Comparison of ENCODE assay signal across 8 cellular contexts in the genomic region with DNA sequence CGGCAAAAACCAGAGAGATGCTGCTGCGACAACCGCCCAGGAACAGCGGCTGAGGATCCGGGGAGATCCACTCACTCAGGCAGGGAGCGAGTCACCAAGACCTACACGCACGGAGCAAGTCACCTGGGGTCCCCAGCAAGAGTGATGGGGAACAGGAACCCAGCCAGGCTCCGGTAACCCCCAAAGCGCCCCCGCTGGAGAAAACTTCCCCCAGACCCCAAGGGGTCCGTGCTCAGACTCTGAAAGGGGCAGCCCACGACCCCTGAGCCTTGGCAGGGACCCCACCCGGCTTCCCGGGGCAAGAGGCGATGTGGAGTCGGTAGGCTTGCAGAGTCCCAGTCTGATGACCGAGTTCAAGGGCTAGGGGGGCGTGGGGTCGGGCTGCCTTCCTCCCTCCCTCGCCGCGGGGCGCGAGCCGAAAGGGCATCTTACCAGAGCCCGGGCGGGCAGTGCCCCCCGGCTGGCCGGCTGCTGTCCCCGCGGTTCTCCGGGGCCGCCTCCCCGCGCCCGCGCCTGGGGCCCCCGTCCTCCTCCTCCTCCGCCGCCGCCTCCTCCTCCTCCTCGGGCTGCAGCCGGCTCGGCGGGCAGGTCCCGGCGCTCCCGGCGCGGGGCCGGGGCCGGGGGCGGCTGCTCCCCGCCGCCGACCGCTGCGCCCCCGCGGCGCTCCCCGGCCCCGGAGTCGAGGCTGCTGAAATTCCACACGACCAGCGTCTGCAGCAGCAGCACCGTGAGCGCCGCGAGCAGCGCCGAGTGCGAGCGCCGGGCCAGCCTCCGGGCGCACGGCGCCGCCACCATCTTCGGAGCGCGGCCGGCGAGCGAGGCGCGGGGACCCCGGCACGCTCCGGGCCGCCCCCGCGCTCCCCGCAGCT. TPM values are rescaled to one million over a fixed set of nuclear protein-coding genes. Genes with fewer than 3 reads are reported as not detected.
DNase-seq lines count a peak whose midpoint lies in the region; ATAC-seq and TF ChIP-seq lines count a peak whose summit lies in the region.

No MANE protein-coding gene starts in this region.

- DNase-seq in HCT116 (ENCODE audit: low read depth, low spot score) = no peak
- peak; percentile 38 for DNase-seq in activated B cell treated with CpG ODN at 0.5 μM for 24 hours
- peak; percentile 14 for DNase-seq in effector CD4-positive, alpha-beta T cell
- no peak for DNase-seq in NCI-H2196 treated with DMSO at 0.1 percent for 48 hours (lab: John Stamatoyannopoulos, UW; ENCODE audit: unreplicated experiment)
- DNase-seq in GOT3 (lab: John Stamatoyannopoulos, UW) = no peak

- CTCF ChIA-PET in HCT116 (lab: Charles Lee) (no interaction called here), activated B cell treated with CpG ODN at 0.5 μM for 24 hours (lab: Charles Lee) (interaction anchor here (1.5 to 1.9 kb wide), 3 partner anchors 123 to 169 kb away, joined by 4 to 5 read pairs (median 5); no protein-coding TSS in a partner anchor)

- BruUV-seq in HCT116 (replicated peaks; lab: Mats Ljungman, UMichigan) = no TSS peak

- H3K9me2 ChIP-seq in HCT116 (ENCODE audit: insufficient read depth) = no peaks in the 10 kb centered on the region

- no peak overlapping the region for H3K9ac ChIP-seq in HCT116 (ENCODE audit: low read length)

- no peak for TF ChIP-seq CTCF in HCT116 (IDR thresholded peaks at IDR 0.05 in 2 of 3, conservative IDR thresholded peaks at IDR 0.05 in 1 of 3; ENCODE audit: borderline replicate concordance in 1 of 3, insufficient read depth in 1 of 3, low read depth in 2 of 3, low read length in 2 of 3)
- no peak for TF ChIP-seq CTCF in activated B cell treated with CpG ODN at 0.5 μM for 24 hours (IDR thresholded peaks at IDR 0.05)

- H3K9me3 Mint-ChIP-seq in activated B cell treated with CpG ODN at 0.5 μM for 24 hours = no peaks in the 10 kb centered on the region

- POLR2A ChIA-PET in HCT116 (lab: Charles Lee) = no interaction called here
- POLR2A ChIA-PET in activated B cell treated with CpG ODN at 0.5 μM for 24 hours (lab: Charles Lee) = interaction anchor here (0.8 to 3.2 kb wide), 3 partner anchors 10 to 55 kb away, joined by 3 to 23 read pairs (median 3); no protein-coding TSS in a partner anchor

- H2AFZ ChIP-seq in HCT116 (ENCODE audit: low read depth, low read length, poor library complexity, severe bottlenecking) = no peak overlapping the region

- H3K4me3 ChIP-seq in HCT116 (replicated peaks in 1 of 2; ENCODE audit: low read depth in 1 of 2, low read length in 2 of 2) = peak overlapping the region; percentile 31 to 45
- H3K4me3 ChIP-seq in muscle layer of duodenum (ENCODE audit: low read depth in 1 of 2, low read length in 2 of 2) = peak overlapping the region; percentile 80 to 85
- H3K4me3 ChIP-seq in urinary bladder (ENCODE audit: low read depth, low read length) = peak overlapping the region; percentile 85

- H3K36me3 Mint-ChIP-seq in activated B cell treated with CpG ODN at 0.5 μM for 24 hours (ENCODE audit: low read depth) = peaks cover 13% of the 10 kb centered on the region

- TF ChIP-seq POLR2A in HCT116 (IDR thresholded peaks at IDR 0.05; ENCODE audit: borderline replicate concordance, extremely low read depth, insufficient read depth, insufficient read length) = no peak

- H3K9me3 ChIP-seq in HCT116 (ENCODE audit: control insufficient read depth in 1 of 2, insufficient read depth in 1 of 2, low read depth in 1 of 2, low read length in 2 of 2) (no peaks in the 10 kb centered on the region), muscle layer of duodenum (ENCODE audit: control insufficient read depth in 1 of 2, low read length in 2 of 2) (no peaks in the 10 kb centered on the region)

- peaks cover 4 to 13% of the 10 kb centered on the region in 2 experiments; a peak in 2 of 4 replicates for H3K4me1 ChIP-seq in HCT116 (ENCODE audit: control insufficient read depth in 1 of 2, insufficient read depth in 2 of 2, low read length in 2 of 2)
- peaks cover 10 to 22% of the 10 kb centered on the region in 2 donors for H3K4me1 ChIP-seq in muscle layer of duodenum (ENCODE audit: control insufficient read depth in 1 of 2, insufficient read depth in 2 of 2, low read length in 2 of 2)
- no peaks in the 10 kb centered on the region for H3K4me1 ChIP-seq in urinary bladder (ENCODE audit: insufficient read depth)

- H3K36me3 ChIP-seq in HCT116 (ENCODE audit: control insufficient read depth in 1 of 2, insufficient read depth in 2 of 2, low read length in 2 of 2) = no peaks in the 10 kb centered on the region
- H3K36me3 ChIP-seq in muscle layer of duodenum (ENCODE audit: control insufficient read depth in 1 of 2, insufficient read depth in 2 of 2, low read length in 2 of 2) = no peaks in the 10 kb centered on the region
- H3K36me3 ChIP-seq in urinary bladder (ENCODE audit: insufficient read depth) = no peaks in the 10 kb centered on the region

- H3K27me3 ChIP-seq in HCT116 (ENCODE audit: insufficient read depth, low read length) (peaks cover 16% of the 10 kb centered on the region; the same call in 1 of the 2 replicates), muscle layer of duodenum (ENCODE audit: low read depth, low read length) (no peaks in the 10 kb centered on the region)

- H3K4me1 Mint-ChIP-seq in activated B cell treated with CpG ODN at 0.5 μM for 24 hours = peaks cover 59% of the 10 kb centered on the region

- peak overlapping the region; percentile 68 for H3K27ac Mint-ChIP-seq in activated B cell treated with CpG ODN at 0.5 μM for 24 hours

- H4K20me1 ChIP-seq in HCT116 (ENCODE audit: insufficient read depth) = no peaks in the 10 kb centered on the region

- peak overlapping the region; percentile 83 for H3K4me3 Mint-ChIP-seq in activated B cell treated with CpG ODN at 0.5 μM for 24 hours

- ATAC-seq in HCT116 (peak; percentile 52), activated B cell treated with CpG ODN at 0.5 μM for 24 hours (ENCODE audit: low read depth) (peak; percentile 23), GM18870 (IDR thresholded peaks at IDR 0.05; ENCODE audit: unreplicated experiment) (no peak)

- under 1% methylated on average over 96 of the region's 96 CpGs for WGBS in urinary bladder

- H3K79me2 ChIP-seq in HCT116 (ENCODE audit: insufficient read depth, low read length) = no peaks in the 10 kb centered on the region

- H3K4me2 ChIP-seq in HCT116 (ENCODE audit: low read length) = peak overlapping the region; percentile 69

- H3K27ac ChIP-seq in HCT116 (ENCODE audit: low read depth, low read length) = no peak overlapping the region; the same call in 1 of the 2 replicates
- H3K27ac ChIP-seq in muscle layer of duodenum (ENCODE audit: low read length) = no peak overlapping the region
- H3K27ac ChIP-seq in urinary bladder (ENCODE audit: low read depth) = no peak overlapping the region

- RAD21 ChIA-PET in HCT116 (lab: Charles Lee; ENCODE audit: low non-redundant PET in 1 of 2, low total read pairs in 2 of 2, uncharacterized antibody in 2 of 2, unreplicated experiment in 2 of 2) = no interaction called here

- peaks cover 3% of the 10 kb centered on the region for H3K27me3 Mint-ChIP-seq in activated B cell treated with CpG ODN at 0.5 μM for 24 hours

- no peak for TF ChIP-seq RAD21 in HCT116 (IDR thresholded peaks at IDR 0.05; ENCODE audit: low read depth)

- intact Hi-C loops in HCT116 (cut with micrococcal nuclease) = no loop called here
- intact Hi-C loops in activated B cell treated with CpG ODN at 0.5 μM for 24 hours (cut with micrococcal nuclease) = loop anchor here (5.0 kb wide), 3 partner anchors 213 to 398 kb away; no protein-coding TSS in a partner anchor

TF ChIP-seq in HCT116, 20 proteins besides CTCF, POLR2A, EP300 and RAD21:
- TF ChIP-seq EZH2 (IDR thresholded peaks at IDR 0.05) (no peak), FOSL1 (IDR thresholded peaks at IDR 0.05; ENCODE audit: low read depth) (no peak), SRF (IDR thresholded peaks at IDR 0.05; ENCODE audit: low read depth) (no peak), EZH2phosphoT487 (IDR thresholded peaks at IDR 0.05; ENCODE audit: borderline replicate concordance) (no peak), POLR2AphosphoS5 (IDR thresholded peaks at IDR 0.05; ENCODE audit: low read depth, low read length) (no peak), ZNF274 (IDR thresholded peaks at IDR 0.05; ENCODE audit: low read depth, low read length) (no peak), EGR1 (IDR thresholded peaks at IDR 0.05; ENCODE audit: low read depth) (no peak), JUND (IDR thresholded peaks at IDR 0.05) (no peak), ZFX (IDR thresholded peaks at IDR 0.05) (no peak)

RNA-seq across cellular contexts. Expression of gene XYLT1, which starts 0.5 kb away (rescaled TPM):
- 4.5 TPM for total RNA-seq in HCT116 (2021; ENCODE audit: unreplicated experiment)
- 3.3 and 4.3 TPM in 2 replicates for polyA plus RNA-seq in HCT116 (2012)
- 14.9 and 17.0 TPM in 2 replicates for total RNA-seq in activated B cell treated with CpG ODN at 0.5 μM for 24 hours
- 13.4 TPM for total RNA-seq in urinary bladder
- polyA plus RNA-seq in urinary bladder = 10.1 TPM

Comparison
In these comparisons a context has a peak if more than half of its experiments do, and no peak if none do; other contexts are left out.
1. DNase-seq: peak in activated B cell treated with CpG ODN at 0.5 μM for 24 hours (single experiment) and effector CD4-positive, alpha-beta T cell (single experiment); none in HCT116 (single experiment), NCI-H2196 treated with DMSO at 0.1 percent for 48 hours (single experiment) and GOT3 (single experiment).
2. Peak in every context shown above with its lines, with median percentiles within 50 percentile points of each other: H3K4me3 ChIP-seq.